In the genomic region with DNA sequence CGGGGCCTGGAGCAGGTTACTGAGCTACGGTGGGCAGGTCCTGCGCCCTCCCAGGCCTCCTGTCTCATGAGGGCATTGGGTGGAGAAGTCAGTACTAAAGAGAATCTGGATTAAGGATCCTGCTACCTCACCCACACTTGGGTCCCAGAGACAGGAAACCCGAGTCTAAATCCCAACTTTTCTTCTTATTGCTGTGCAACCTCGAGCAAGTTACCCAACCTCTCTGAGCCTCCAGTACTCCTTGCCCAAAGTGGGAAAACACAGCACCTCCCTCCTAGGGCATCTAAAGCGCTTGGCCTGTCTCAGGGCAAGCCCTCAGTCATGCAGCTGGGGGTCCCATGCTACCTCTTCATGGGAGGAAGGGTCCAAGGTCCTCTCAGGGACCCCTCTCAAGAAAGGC, we compare ENCODE assay signal across 17 cellular contexts. TPM values are rescaled to one million over a fixed set of nuclear protein-coding genes. Genes with fewer than 3 reads are reported as not detected.
DNase-seq lines count a peak whose midpoint lies in the region; ATAC-seq, FAIRE-seq and TF ChIP-seq lines count a peak whose summit lies in the region.
"Had no signal": no experiment of that assay in that cellular context is flagged by ENCODE, and none has a peak within 500 bp of the region (broad histone marks: within the 10 kb centered on the region; RNA-seq: fewer than 3 reads in every experiment).

No MANE protein-coding gene starts in this region.

- no peak overlapping the region for H3K4me3 Mint-ChIP-seq in chondrocyte (ENCODE audit: unreplicated experiment)
- H3K4me3 Mint-ChIP-seq: CD14-positive monocyte; CD4-positive, alpha-beta memory T cell; H9 had no signal

- H3K23me2 ChIP-seq in H1 (ENCODE audit: low read depth, low read length), result 0 out of 2 replicates have a peak, but pooled peaks cover 3% of the 10 kb centered on the region

- peak overlapping the region; percentile 25; the same call in 1 of the 2 replicates for H3K4me3 ChIP-seq in SJCRH30
- no peak overlapping the region for H3K4me3 ChIP-seq in H1 (ENCODE audit: extremely low read depth in 1 of 4, insufficient read depth in 2 of 4, low read depth in 3 of 4, low read length in 4 of 4)
- H3K4me3 ChIP-seq: BLaER1 had no signal

- H3K79me2 ChIP-seq in H1 (ENCODE audit: control insufficient read depth in 1 of 2, insufficient read depth in 2 of 2, low read length in 2 of 2), result no peaks in the 10 kb centered on the region

- H3K56ac ChIP-seq in H1 (replicated peaks; ENCODE audit: insufficient read length, low read depth, low read length), result no peak overlapping the region

- no peaks in the 10 kb centered on the region; the same call in 1 of the 2 replicates for H3K79me1 ChIP-seq in H1 (ENCODE audit: low read depth, low read length)

- H3K23ac ChIP-seq in H1 (ENCODE audit: insufficient read length), result no peak overlapping the region

- H3K14ac ChIP-seq in H1 (ENCODE audit: insufficient read length), result no peak overlapping the region

- H3K9me3 Mint-ChIP-seq in chondrocyte (ENCODE audit: low read depth), result no peaks in the 10 kb centered on the region
- H3K9me3 Mint-ChIP-seq: CD14-positive monocyte, H9 had no signal

- peaks cover 10% of the 10 kb centered on the region for H3K36me3 Mint-ChIP-seq in chondrocyte (ENCODE audit: low read depth)
- H3K36me3 Mint-ChIP-seq: CD14-positive monocyte; CD4-positive, alpha-beta memory T cell had no signal

- no peaks in the 10 kb centered on the region for H3K4me1 Mint-ChIP-seq in chondrocyte (ENCODE audit: low read depth)
- H3K4me1 Mint-ChIP-seq: CD14-positive monocyte; CD4-positive, alpha-beta memory T cell had no signal

- CTCF ChIA-PET in H1 (lab: Charles Lee; ENCODE audit: partially characterized antibody), result interaction anchor here (0.9 to 13.0 kb wide), 5 partner anchors 10 to 220 kb away, joined by 3 to 136 read pairs (median 4); no protein-coding TSS in a partner anchor

- TF ChIP-seq CTCF in H1 (IDR thresholded peaks at IDR 0.05; ENCODE audit: control extremely low read depth in 1 of 3, insufficient read depth in 1 of 3, low read depth in 1 of 3, low read length in 3 of 3), result no peak
- no peak for TF ChIP-seq CTCF in chondrocyte (IDR thresholded peaks at IDR 0.05)

- TF ChIP-seq POLR2A in H1 (IDR thresholded peaks at IDR 0.05; ENCODE audit: control extremely low read depth in 1 of 2, low read depth in 2 of 2, low read length in 2 of 2), result no peak

- H2AFZ ChIP-seq in H1 (ENCODE audit: low read length), result no peak overlapping the region

- no peak for ATAC-seq in GM19324 (IDR thresholded peaks at IDR 0.05; ENCODE audit: low FRiP score, unreplicated experiment)

- peak overlapping the region; percentile 75; the same call in 1 of the 2 replicates for H2BK12ac ChIP-seq in H1 (ENCODE audit: low read depth, low read length)

- H4K20me1 ChIP-seq in H1 (replicated peaks in 1 of 2; ENCODE audit: control insufficient read depth in 1 of 2, insufficient read depth in 2 of 2, low read length in 2 of 2), result no peaks in the 10 kb centered on the region

- no peak overlapping the region for H2BK120ac ChIP-seq in H1 (replicated peaks; ENCODE audit: low read depth, low read length)

- H2AK5ac ChIP-seq in H1 (ENCODE audit: low read depth, low read length), result no peak overlapping the region

- H4K91ac ChIP-seq in H1 (replicated peaks; ENCODE audit: insufficient read length, low read length), result no peak overlapping the region

- H3K9ac ChIP-seq in H1 (replicated peaks in 1 of 4; ENCODE audit: extremely low read depth in 1 of 4, low read depth in 3 of 4, low read length in 3 of 4), result no peak overlapping the region
- H3K9ac ChIP-seq: BLaER1 had no signal

- H3K18ac ChIP-seq in H1 (ENCODE audit: extremely low read depth, low read length), result peak overlapping the region; percentile 13; the same call in 1 of the 2 replicates

- peak overlapping the region; percentile 100 for H3K27ac ChIP-seq in SJCRH30
- no peak overlapping the region; the same call in 1 of the 2 replicates for H3K27ac ChIP-seq in H1 (ENCODE audit: low read depth, low read length)
- H3K27ac ChIP-seq: 22Rv1, BLaER1 had no signal

- no peaks in the 10 kb centered on the region for H3K27me3 ChIP-seq in SJCRH30
- H3K27me3 ChIP-seq in H1 (replicated peaks in 1 of 4; ENCODE audit: control insufficient read depth in 3 of 4, extremely low read depth in 1 of 4, insufficient read depth in 3 of 4, low read length in 3 of 4), result no peaks in the 10 kb centered on the region
- H3K27me3 ChIP-seq: BLaER1 had no signal

- H3K27ac Mint-ChIP-seq in chondrocyte (ENCODE audit: unreplicated experiment), result no peak overlapping the region
- H3K27ac Mint-ChIP-seq: CD14-positive monocyte; CD4-positive, alpha-beta memory T cell had no signal

- H4K5ac ChIP-seq in H1 (ENCODE audit: insufficient read length, low read depth, low read length), result no peak overlapping the region

- H3K9me3 ChIP-seq in SJCRH30 (replicated peaks), result no peaks in the 10 kb centered on the region
- no peaks in the 10 kb centered on the region for H3K9me3 ChIP-seq in H1 (ENCODE audit: insufficient read depth in 2 of 2, low read depth in 1 of 2, low read length in 1 of 2)
- H3K9me3 ChIP-seq: BLaER1 had no signal

- 94% methylated on average over 6 of the region's 6 CpGs; no CpG with 5 or more reads in 1 of the 2 experiments for WGBS in H1 (ENCODE audit: extremely low coverage in 1 of 2, insufficient coverage in 1 of 2, insufficient read length in 1 of 2, insufficient replicate concordance in 2 of 2, low coverage in 1 of 2, low lambda C conversion rate in 2 of 2, missing lambda C conversion rate in 1 of 2), 2 experiments

- H2BK15ac ChIP-seq in H1 (ENCODE audit: low read length), result no peak overlapping the region

- H3K4ac ChIP-seq in H1 (replicated peaks; ENCODE audit: insufficient read length, low read depth, low read length), result no peak overlapping the region

- H3K36me3 ChIP-seq in SJCRH30, result no peaks in the 10 kb centered on the region
- H3K36me3 ChIP-seq in H1 (ENCODE audit: control insufficient read depth in 2 of 4, insufficient read depth in 4 of 4, low read length in 3 of 4), result peaks cover 0 to 22% (median 0%) of the 10 kb centered on the region in 4 experiments; a peak in 2 of 8 replicates

- POLR2A ChIA-PET in H1 (lab: Charles Lee; ENCODE audit: partially characterized antibody), result interaction anchor here (1.2 to 1.6 kb wide), 3 partner anchors 10 to 23 kb away, joined by 3 to 8 read pairs (median 5); no protein-coding TSS in a partner anchor

- H3K4me2 ChIP-seq in H1 (ENCODE audit: insufficient read depth in 1 of 2, low read depth in 2 of 2, low read length in 2 of 2), result peak overlapping the region; percentile 40 to 55; a peak in 2 of 4 replicates
- H3K4me2 ChIP-seq: BLaER1 had no signal

- TF ChIP-seq RAD21 in H1 (IDR thresholded peaks at IDR 0.05 in 1 of 2, conservative IDR thresholded peaks at IDR 0.05 in 1 of 2; ENCODE audit: low read depth in 2 of 2, low read length in 2 of 2), result no peak

- no peak for TF ChIP-seq EP300 in H1 (IDR thresholded peaks at IDR 0.05; ENCODE audit: borderline replicate concordance in 1 of 2, low read depth in 2 of 2, low read length in 2 of 2)

- FAIRE-seq in H1 (lab: Jason Lieb, UNC), result no peak

- H4K8ac ChIP-seq in H1 (ENCODE audit: extremely low read depth, insufficient read depth, low read length), result 0 out of 2 replicates have a peak overlapping the region, but pooled peaks have one; percentile 29

- DNase-seq in NCI-H2171 treated with DMSO at 0.1 percent for 48 hours (lab: John Stamatoyannopoulos, UW) (peak; percentile 59), NCI-H2171 (lab: John Stamatoyannopoulos, UW) (no peak), SJCRH30 (no peak), H1 (ENCODE audit: low read depth in 1 of 2, low spot score in 2 of 2) (no peak), DMS79 (lab: John Stamatoyannopoulos, UW) (no peak), chondrocyte (ENCODE audit: low spot score) (no peak)
- DNase-seq: CD4-positive, alpha-beta memory T cell; DMS153; DMS79 treated with DMSO at 0.1 percent for 48 hours; GF-D8; GOT3; H9; IMR-90 had no signal

- no peaks in the 10 kb centered on the region for H3K27me3 Mint-ChIP-seq in chondrocyte (ENCODE audit: low read depth)

- H2BK5ac ChIP-seq in H1 (ENCODE audit: low read depth, low read length), result no peak overlapping the region

- no peak overlapping the region for H2BK20ac ChIP-seq in H1 (ENCODE audit: low read length)

- H3K4me1 ChIP-seq in SJCRH30 (peaks cover 88% of the 10 kb centered on the region), H1 (replicated peaks in 1 of 4; ENCODE audit: control insufficient read depth in 3 of 4, insufficient read depth in 4 of 4, low read length in 3 of 4) (peaks cover 0 to 22% (median 12%) of the 10 kb centered on the region in 4 experiments; a peak in 6 of 7 replicates)

TF ChIP-seq in H1, 55 proteins besides CTCF, POLR2A, EP300 and RAD21:
- no peak for TF ChIP-seq TBP (IDR thresholded peaks at IDR 0.05; ENCODE audit: low read depth, low read length)
- TF ChIP-seq KDM1A (IDR thresholded peaks at IDR 0.05; ENCODE audit: borderline replicate concordance, low read length), result peak; percentile 98

RNA-seq across cellular contexts. Expression of gene ASS1, which starts 28.2 kb away (rescaled TPM):
- total RNA-seq in SJCRH30 (2014; rRNA removed; shearing (Covaris generic)), result 1,949 and 1,974 TPM in 2 replicates
- 108 and 116 TPM in 2 replicates for total RNA-seq in H1 (2021; fragmentation: NEBNext Ultra II Directional; extraction: Animal tissue kit (Norgen Biotek cat#: 25700))
- 296 and 298 TPM in 2 replicates for polyA plus RNA-seq in H1 (2011; rRNA removed)
- polyA plus RNA-seq in H1 (2011; cell fraction: cytosol; rRNA removed), result 326 TPM
- 280 TPM for polyA plus RNA-seq in H1 (2011; cell fraction: nucleus; rRNA removed)
- polyA plus RNA-seq in H1 (2012, experiment 1 of 2), result 240 to 283 TPM (median 268 TPM) in 4 replicates
- 287 TPM for polyA plus RNA-seq in H1 (2012, experiment 2 of 2)
- 64.1 TPM for polyA plus RNA-seq in H1 (2013, experiment 1 of 2)
- 63.0 TPM for polyA plus RNA-seq in H1 (2013, experiment 2 of 2)
- polyA minus RNA-seq in H1 (2011; rRNA and poly(A)+ RNA removed), result 172 and 229 TPM in 2 replicates
- 85.1 TPM for polyA minus RNA-seq in H1 (2011; cell fraction: cytosol; rRNA and poly(A)+ RNA removed)
- polyA minus RNA-seq in H1 (2011; cell fraction: nucleus; rRNA and poly(A)+ RNA removed), result 55.6 TPM
- total RNA-seq in chondrocyte, result 193 to 202 TPM (median 194 TPM) in 3 replicates
- total RNA-seq: CD4-positive, alpha-beta memory T cell had no signal
- polyA plus RNA-seq: CD14-positive monocyte; CD4-positive, alpha-beta memory T cell had no signal
